In the genomic region with DNA sequence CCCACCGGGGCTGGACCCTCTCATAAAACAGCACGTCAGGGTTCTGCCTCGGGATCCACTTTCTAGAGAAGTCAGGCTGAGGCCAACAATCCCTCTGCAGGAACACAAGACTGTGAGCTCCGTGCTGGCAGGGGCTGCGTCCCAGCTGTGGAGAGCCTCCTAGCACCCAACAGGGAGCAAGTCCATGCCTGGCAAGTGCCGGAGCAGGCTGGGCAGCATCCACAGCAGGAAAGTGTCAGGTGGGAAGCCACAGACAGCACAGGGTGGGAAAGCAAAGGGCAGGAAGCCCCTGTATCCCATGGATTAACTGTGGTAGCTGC, we compare ENCODE assay signal across 25 cellular contexts.
"Had no signal": no experiment of that assay in that cellular context is flagged by ENCODE, and none has a peak within 500 bp of the region (broad histone marks: within the 10 kb centered on the region; RNA-seq: fewer than 3 reads in every experiment).

No MANE protein-coding gene starts in this region.

- ATAC-seq: activated CD4-positive, alpha-beta T cell treated with anti-CD3 and anti-CD28 coated beads for 36 hours; activated CD8-positive, alpha-beta T cell treated with anti-CD3 and anti-CD28 coated beads, Interleukin-2, amount 10 ng/mL, durations not matched to agents 7 days and 5 days; activated naive CD8-positive, alpha-beta T cell treated with anti-CD3 and anti-CD28 coated beads, Interleukin-2, amount 50 U/mL, for 24 hours; activated T-cell treated with anti-CD3 and anti-CD28 coated beads, Interleukin-2, amount 50 U/mL, for 4 hours; activated T-helper 17 cell treated with anti-CD3 and anti-CD28 coated beads, Interleukin-2, amount 50 U/mL, for 72 hours; body of pancreas; esophagus mucosa had no signal

- DNase-seq: activated CD4-positive, alpha-beta memory T cell treated with anti-CD3 and anti-CD28 coated beads for 36 hours; activated CD4-positive, alpha-beta T cell treated with anti-CD3 and anti-CD28 coated beads for 36 hours; activated CD4-positive, alpha-beta T cell treated with anti-CD3 and anti-CD28 coated beads, Interleukin-2, amount 10 ng/mL, durations not matched to agents 24 days and 14 days; activated CD4-positive, CD25-positive, alpha-beta regulatory T cell; activated CD4-positive, CD25-positive, alpha-beta regulatory T cell treated with anti-CD3 and anti-CD28 coated beads, Interleukin-2, amount 50 U/mL, for 72 hours; activated CD8-positive, alpha-beta T cell treated with anti-CD3 and anti-CD28 coated beads, Interleukin-2, amount 10 ng/mL, durations not matched to agents 7 days and 5 days; activated effector memory CD4-positive, alpha-beta T cell treated with Interleukin-2 at 50 U/mL for 16 hours; activated naive CD4-positive, alpha-beta T cell treated with anti-CD3 and anti-CD28 coated beads for 36 hours; activated naive CD8-positive, alpha-beta T cell treated with anti-CD3 and anti-CD28 coated beads for 36 hours; activated naive CD8-positive, alpha-beta T cell treated with anti-CD3 and anti-CD28 coated beads, Interleukin-2, amount 50 U/mL, for 24 hours; activated T-cell treated with anti-CD3 and anti-CD28 coated beads, Interleukin-2, amount 50 U/mL, for 4 hours; adrenal gland; amygdala; body of pancreas; caudate nucleus; effector memory CD4-positive, alpha-beta T cell; endodermal cell; foreskin fibroblast; head of caudate nucleus; T-helper 2 cell had no signal

- H3K27ac Mint-ChIP-seq: activated CD4-positive, alpha-beta memory T cell treated with anti-CD3 and anti-CD28 coated beads for 36 hours; activated CD4-positive, alpha-beta T cell treated with anti-CD3 and anti-CD28 coated beads for 36 hours; activated CD4-positive, alpha-beta T cell treated with anti-CD3 and anti-CD28 coated beads, Interleukin-2, amount 10 ng/mL, durations not matched to agents 24 days and 14 days; activated CD8-positive, alpha-beta T cell treated with anti-CD3 and anti-CD28 coated beads, Interleukin-2, amount 10 ng/mL, durations not matched to agents 7 days and 5 days; activated naive CD4-positive, alpha-beta T cell treated with anti-CD3 and anti-CD28 coated beads for 36 hours; activated naive CD4-positive, alpha-beta T cell treated with anti-CD3 and anti-CD28 coated beads, Interleukin-2, amount 50 U/mL, for 24 hours; activated naive CD8-positive, alpha-beta T cell treated with anti-CD3 and anti-CD28 coated beads for 36 hours; activated naive CD8-positive, alpha-beta T cell treated with anti-CD3 and anti-CD28 coated beads, Interleukin-2, amount 50 U/mL, for 24 hours; activated T-helper 17 cell treated with anti-CD3 and anti-CD28 coated beads, Interleukin-2, amount 50 U/mL, for 72 hours; dendritic cell treated with granulocyte-macrophage colony-stimulating factor and Interleukin-4, amounts not matched to agents 40 ng/mL and 50 ng/mL, for 4 days; endodermal cell had no signal

- H3K4me3 ChIP-seq: adrenal gland, body of pancreas, dorsolateral prefrontal cortex had no signal

- H3K27ac ChIP-seq: adrenal gland, body of pancreas, dorsolateral prefrontal cortex had no signal

- H3K4me3 Mint-ChIP-seq: activated CD4-positive, alpha-beta memory T cell treated with anti-CD3 and anti-CD28 coated beads for 36 hours; activated CD4-positive, alpha-beta T cell treated with anti-CD3 and anti-CD28 coated beads for 36 hours; activated CD4-positive, alpha-beta T cell treated with anti-CD3 and anti-CD28 coated beads, Interleukin-2, amount 10 ng/mL, durations not matched to agents 24 days and 14 days; activated CD8-positive, alpha-beta T cell treated with anti-CD3 and anti-CD28 coated beads, Interleukin-2, amount 10 ng/mL, durations not matched to agents 7 days and 5 days; activated naive CD4-positive, alpha-beta T cell treated with anti-CD3 and anti-CD28 coated beads for 36 hours; activated naive CD4-positive, alpha-beta T cell treated with anti-CD3 and anti-CD28 coated beads, Interleukin-2, amount 50 U/mL, for 24 hours; activated naive CD8-positive, alpha-beta T cell treated with anti-CD3 and anti-CD28 coated beads for 36 hours; activated naive CD8-positive, alpha-beta T cell treated with anti-CD3 and anti-CD28 coated beads, Interleukin-2, amount 50 U/mL, for 24 hours; activated T-cell treated with anti-CD3 and anti-CD28 coated beads, Interleukin-2, amount 50 U/mL, for 4 hours; activated T-helper 17 cell treated with anti-CD3 and anti-CD28 coated beads, Interleukin-2, amount 50 U/mL, for 72 hours; dendritic cell treated with granulocyte-macrophage colony-stimulating factor and Interleukin-4, amounts not matched to agents 40 ng/mL and 50 ng/mL, for 4 days; endodermal cell had no signal

- H3K4me1 Mint-ChIP-seq: activated CD4-positive, alpha-beta T cell treated with anti-CD3 and anti-CD28 coated beads for 36 hours; activated CD4-positive, alpha-beta T cell treated with anti-CD3 and anti-CD28 coated beads, Interleukin-2, amount 10 ng/mL, durations not matched to agents 24 days and 14 days; activated naive CD4-positive, alpha-beta T cell treated with anti-CD3 and anti-CD28 coated beads, Interleukin-2, amount 50 U/mL, for 24 hours; activated naive CD8-positive, alpha-beta T cell treated with anti-CD3 and anti-CD28 coated beads for 36 hours; activated naive CD8-positive, alpha-beta T cell treated with anti-CD3 and anti-CD28 coated beads, Interleukin-2, amount 50 U/mL, for 24 hours; endodermal cell had no signal

- H3K36me3 Mint-ChIP-seq: activated CD4-positive, alpha-beta memory T cell treated with anti-CD3 and anti-CD28 coated beads for 36 hours; activated naive CD4-positive, alpha-beta T cell treated with anti-CD3 and anti-CD28 coated beads, Interleukin-2, amount 50 U/mL, for 24 hours; activated naive CD8-positive, alpha-beta T cell treated with anti-CD3 and anti-CD28 coated beads for 36 hours had no signal
